In genomic region chr17:3533752-3534151, GRCh38 we compare ENCODE assay signal across 1 cellular context.
TF ChIP-seq lines count a peak whose summit lies in the region.

No MANE protein-coding gene starts in this region.

TF ChIP-seq in H1, 55 proteins besides CTCF, POLR2A, EP300 and RAD21:
- no peak for TF ChIP-seq POLR2AphosphoS5 (IDR thresholded peaks at IDR 0.05; ENCODE audit: low read depth, low read length)
- TF ChIP-seq BCL11A (IDR thresholded peaks at IDR 0.05; ENCODE audit: low read depth in 2 of 2, low read length in 2 of 2) = no peak
- no peak for TF ChIP-seq SIRT6 (IDR thresholded peaks at IDR 0.05; ENCODE audit: low read length)
- TF ChIP-seq RNF2 (IDR thresholded peaks at IDR 0.05; ENCODE audit: borderline replicate concordance, low read depth, low read length, missing control alignments, poor library complexity, severe bottlenecking) = no peak
- TF ChIP-seq FOSL1 (IDR thresholded peaks at IDR 0.05; ENCODE audit: insufficient read depth, low read depth, low read length) = no peak
- TF ChIP-seq CBX8 (IDR thresholded peaks at IDR 0.05; ENCODE audit: borderline replicate concordance, low read depth, low read length) = no peak
- TF ChIP-seq SAP30 (IDR thresholded peaks at IDR 0.05; ENCODE audit: insufficient read depth, insufficient replicate concordance, low read length) = no peak
- no peak for TF ChIP-seq CEBPB (IDR thresholded peaks at IDR 0.05; ENCODE audit: low read depth, low read length)
- TF ChIP-seq SP4 (IDR thresholded peaks at IDR 0.05; ENCODE audit: low read length) = no peak
- no peak for TF ChIP-seq YY1 (IDR thresholded peaks at IDR 0.05; ENCODE audit: low read depth, low read length)
- TF ChIP-seq BRCA1 (IDR thresholded peaks at IDR 0.05; ENCODE audit: low read depth, low read length) = no peak
- TF ChIP-seq NANOG (IDR thresholded peaks at IDR 0.05; ENCODE audit: insufficient read depth, low read depth, low read length, poor library complexity, severe bottlenecking) = no peak
- no peak for TF ChIP-seq MAX (IDR thresholded peaks at IDR 0.05)
- TF ChIP-seq SIN3A (conservative IDR thresholded peaks at IDR 0.05 in 1 of 2, IDR thresholded peaks at IDR 0.05 in 1 of 2; ENCODE audit: low read depth in 1 of 2, low read length in 2 of 2) = no peak
- no peak for TF ChIP-seq CHD1 (IDR thresholded peaks at IDR 0.05; ENCODE audit: low read depth, low read length)
- TF ChIP-seq CHD2 (IDR thresholded peaks at IDR 0.05; ENCODE audit: low read length) = no peak
- TF ChIP-seq NRF1 (IDR thresholded peaks at IDR 0.05; ENCODE audit: low read depth, low read length) = no peak
- no peak for TF ChIP-seq HDAC2 (IDR thresholded peaks at IDR 0.05; ENCODE audit: borderline replicate concordance in 1 of 2, low read depth in 2 of 2, low read length in 2 of 2)
- TF ChIP-seq CTBP2 (IDR thresholded peaks at IDR 0.05; ENCODE audit: borderline replicate concordance, insufficient read depth, insufficient read length, low read length) = no peak
